In genomic region chr1:112827391-112827790, GRCh38 we compare ENCODE assay signal across 6 cellular contexts.
A peak's percentile ranks its signal among the peaks of the same experiment; 100 is the strongest.
DNase-seq lines count a peak whose midpoint lies in the region; ATAC-seq and TF ChIP-seq lines count a peak whose summit lies in the region.
"Not testable (repeated sequence)": the region's sequence is repeated elsewhere in the genome, so short reads cannot be mapped to it uniquely, and the experiment has no call there.

No MANE protein-coding gene starts in this region.

- not testable (repeated sequence) for H3K18ac ChIP-seq in trophoblast cell (ENCODE audit: low read length)

- not testable (repeated sequence) for H3K4me3 Mint-ChIP-seq in WTC11, endodermal cell

- not testable (repeated sequence) for H3K27me3 ChIP-seq in H7 (ENCODE audit: control insufficient read depth, insufficient read depth, low read length); HUES6 (ENCODE audit: control insufficient read depth, insufficient read depth, low read length); endodermal cell (ENCODE audit: control insufficient read depth, insufficient read depth, low read length, poor library complexity, severe bottlenecking); trophoblast cell (ENCODE audit: insufficient read depth, low read length)

- H3K4me1 ChIP-seq in HUES6 (ENCODE audit: control insufficient read depth, insufficient read depth, low read length) (peaks cover 33% of the 10 kb centered on the region), trophoblast cell (ENCODE audit: control insufficient read depth in 1 of 2, insufficient read depth in 2 of 2, low read length in 2 of 2) (peaks cover 27 to 29% of the 10 kb centered on the region in 2 experiments)
- H3K4me1 ChIP-seq in endodermal cell (ENCODE audit: control insufficient read depth, insufficient read depth, low read length); mesodermal cell (ENCODE audit: control insufficient read depth, insufficient read depth, low read length, poor library complexity, severe bottlenecking): not testable (repeated sequence)

- H3K9me3 Mint-ChIP-seq in WTC11, result peaks cover 24% of the 10 kb centered on the region
- not testable (repeated sequence) for H3K9me3 Mint-ChIP-seq in endodermal cell

- H3K36me3 Mint-ChIP-seq in WTC11 (peaks cover 28% of the 10 kb centered on the region), endodermal cell (ENCODE audit: low read depth) (peaks cover 43% of the 10 kb centered on the region)

- ATAC-seq in WTC11, result peak; percentile 70

- H4K8ac ChIP-seq in trophoblast cell (ENCODE audit: low read depth, low read length), result not testable (repeated sequence)

- H4K12ac ChIP-seq in trophoblast cell (ENCODE audit: low read depth, low read length), result not testable (repeated sequence)

- H3K4me2 ChIP-seq in trophoblast cell (ENCODE audit: low read length), result not testable (repeated sequence)

- not testable (repeated sequence) for H2BK120ac ChIP-seq in trophoblast cell (ENCODE audit: insufficient read depth, low read length, poor library complexity)

- H3K27me3 Mint-ChIP-seq in WTC11 (ENCODE audit: low read depth), result peaks cover 46% of the 10 kb centered on the region
- not testable (repeated sequence) for H3K27me3 Mint-ChIP-seq in endodermal cell (ENCODE audit: insufficient read depth)

- H3K79me2 ChIP-seq in trophoblast cell (ENCODE audit: control insufficient read depth, insufficient read depth, low read length, poor library complexity), result peaks cover 11% of the 10 kb centered on the region

- H3K4me1 Mint-ChIP-seq in WTC11 (peaks cover 60% of the 10 kb centered on the region), endodermal cell (peaks cover 42% of the 10 kb centered on the region)

- DNase-seq in H7, result peak; percentile 21
- not testable (repeated sequence) for DNase-seq in WTC11 (ENCODE audit: low spot score); endodermal cell; trophoblast cell

- not testable (repeated sequence) for H3K36me3 ChIP-seq in H7 (replicated peaks; ENCODE audit: control insufficient read depth, insufficient read depth, low read length); mesodermal cell (ENCODE audit: control insufficient read depth, insufficient read depth, low read length); trophoblast cell (ENCODE audit: control insufficient read depth in 1 of 2, insufficient read depth in 2 of 2, low read length in 2 of 2)
- H3K36me3 ChIP-seq in HUES6 (ENCODE audit: control insufficient read depth, insufficient read depth, low read length) (peaks cover 20% of the 10 kb centered on the region), endodermal cell (ENCODE audit: control insufficient read depth, insufficient read depth, low read length) (peaks cover 28% of the 10 kb centered on the region)

- not testable (repeated sequence) for H2AFZ ChIP-seq in trophoblast cell (ENCODE audit: insufficient read depth, low read length, poor library complexity)

- not testable (repeated sequence) for H3K14ac ChIP-seq in trophoblast cell (ENCODE audit: low read length)

- not testable (repeated sequence) for H3K4ac ChIP-seq in trophoblast cell (ENCODE audit: low read depth, low read length)

- not testable (repeated sequence) for H3K23ac ChIP-seq in trophoblast cell (ENCODE audit: low read length)

- H2BK5ac ChIP-seq in trophoblast cell (ENCODE audit: low read depth, low read length, poor library complexity), result peak overlapping the region; percentile 85

- not testable (repeated sequence) for TF ChIP-seq CTCF in WTC11 (IDR thresholded peaks at IDR 0.05); endodermal cell (conservative IDR thresholded peaks at IDR 0.05)

- 0 out of 2 replicates have a peak overlapping the region, but pooled peaks have one; percentile 77 for H3K27ac ChIP-seq in HUES6 (ENCODE audit: low read depth, low read length)
- H3K27ac ChIP-seq in endodermal cell (ENCODE audit: low read depth, low read length); mesodermal cell (ENCODE audit: low read depth, low read length, severe bottlenecking): not testable (repeated sequence)
- H3K27ac ChIP-seq in trophoblast cell (ENCODE audit: low read depth, low read length), result peak overlapping the region; percentile 83

- H2BK12ac ChIP-seq in trophoblast cell (ENCODE audit: low read length), result not testable (repeated sequence)

- peaks cover 42% of the 10 kb centered on the region for H3K79me1 ChIP-seq in trophoblast cell (ENCODE audit: low read length)

- not testable (repeated sequence) for H3K4me3 ChIP-seq in H7 (ENCODE audit: insufficient read depth, low read depth, low read length); trophoblast cell (ENCODE audit: low read depth, low read length)
- H3K4me3 ChIP-seq in HUES6 (ENCODE audit: low read depth, low read length) (peak overlapping the region; percentile 37; the same call in 1 of the 2 replicates), endodermal cell (ENCODE audit: low read length) (peak overlapping the region; percentile 92), mesodermal cell (ENCODE audit: extremely low read depth, insufficient read depth, low read length, poor library complexity, severe bottlenecking) (peak overlapping the region; percentile 2)

- WGBS in endodermal cell (ENCODE audit: insufficient coverage in 1 of 2, insufficient read length in 1 of 2), 2 experiments, result 0% methylated on average over 1 of the region's 1 CpG; no CpG with 5 or more reads in 1 of the 2 experiments
- WGBS in mesodermal cell (ENCODE audit: insufficient coverage in 2 of 2), 2 experiments, result no CpG with 5 or more reads among the region's 1 CpG
- no CpG with 5 or more reads among the region's 1 CpG for WGBS in trophoblast cell (ENCODE audit: extremely low coverage, insufficient coverage, insufficient read length)

- peak overlapping the region; percentile 48 for H2AK5ac ChIP-seq in trophoblast cell (ENCODE audit: low read length)

- H3K9ac ChIP-seq in HUES6 (ENCODE audit: low read length), result peak overlapping the region; percentile 72
- H3K9ac ChIP-seq in endodermal cell (ENCODE audit: extremely low read depth, low read length, poor library complexity, severe bottlenecking); trophoblast cell (ENCODE audit: low read length): not testable (repeated sequence)

- POLR2A ChIA-PET in WTC11 (lab: Charles Lee), result not testable (repeated sequence)

- CTCF ChIA-PET in WTC11 (lab: Charles Lee), result not testable (repeated sequence)

- H3K27ac Mint-ChIP-seq in WTC11 (peak overlapping the region; percentile 88), endodermal cell (peak overlapping the region; percentile 99)

- not testable (repeated sequence) for H3K9me3 ChIP-seq in HUES6 (ENCODE audit: control insufficient read depth, insufficient read depth, low read depth, low read length); mesodermal cell (ENCODE audit: control insufficient read depth, low read length); trophoblast cell (ENCODE audit: insufficient read depth, low read depth, low read length)
- H3K9me3 ChIP-seq in endodermal cell (ENCODE audit: control insufficient read depth, low read length), result peaks cover 12% of the 10 kb centered on the region

- peak overlapping the region; percentile 94 for H4K91ac ChIP-seq in trophoblast cell (ENCODE audit: low read depth, low read length)

TF ChIP-seq in WTC11, 78 proteins besides CTCF, POLR2A, EP300 and RAD21:
- TF ChIP-seq TEAD1 (CRISPR knock-in tag; IDR thresholded peaks at IDR 0.05), result peak; percentile 43; the same call in 1 of the 2 replicates
